9 cellular contexts compared by ENCODE assay signal in the genomic region with DNA sequence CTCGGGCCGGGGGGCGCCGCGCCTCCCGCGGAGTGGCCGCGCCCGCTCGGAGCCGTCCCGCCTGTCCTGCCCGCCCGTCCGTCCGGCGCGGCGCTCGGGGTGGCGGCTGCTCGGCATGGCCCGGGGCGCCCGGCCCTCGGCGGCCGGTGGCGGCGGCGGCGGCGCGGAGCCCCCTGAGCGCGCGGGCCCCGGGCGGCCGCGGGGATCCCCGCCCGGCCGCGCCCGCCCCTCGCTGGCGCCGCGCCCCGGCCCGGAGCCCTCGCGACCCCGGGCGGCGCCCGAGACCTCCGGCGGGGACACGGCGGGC. TPM values are rescaled to one million over a fixed set of nuclear protein-coding genes. Genes with fewer than 3 reads are reported as not detected.
A peak's percentile ranks its signal among the peaks of the same experiment; 100 is the strongest.
DNase-seq lines count a peak whose midpoint lies in the region; ATAC-seq and TF ChIP-seq lines count a peak whose summit lies in the region.
"Had no signal": no experiment of that assay in that cellular context is flagged by ENCODE, and none has a peak within 500 bp of the region (broad histone marks: within the 10 kb centered on the region; RNA-seq: fewer than 3 reads in every experiment).

No MANE protein-coding gene starts in this region.

- no peak overlapping the region for H3K27ac Mint-ChIP-seq in GM23338
- no peak overlapping the region for H3K27ac Mint-ChIP-seq in activated CD4-positive, alpha-beta T cell treated with anti-CD3 and anti-CD28 coated beads, Interleukin-2, amount 10 ng/mL, durations not matched to agents 7 days and 5 days
- no peak overlapping the region for H3K27ac Mint-ChIP-seq in CD8-positive, alpha-beta T cell
- no peak overlapping the region for H3K27ac Mint-ChIP-seq in nephron progenitor cell

- no peak overlapping the region for H3K4me2 ChIP-seq in GM23338

- no peak overlapping the region for H3K27ac ChIP-seq in GM23338 (ENCODE audit: low read depth)
- no peak overlapping the region for H3K27ac ChIP-seq in SK-N-MC
- H3K27ac ChIP-seq in lower lobe of right lung: no peak overlapping the region
- H3K27ac ChIP-seq in CD8-positive, alpha-beta T cell (ENCODE audit: low read depth, low read length): no peak overlapping the region

- H2AFZ ChIP-seq in GM23338: no peak overlapping the region

- H3K9me2 ChIP-seq in GM23338 (ENCODE audit: insufficient read depth): no peaks in the 10 kb centered on the region

- H3K9me3 Mint-ChIP-seq in GM23338: no peaks in the 10 kb centered on the region; the same call in 2 of the 3 replicates
- H3K9me3 Mint-ChIP-seq in activated CD4-positive, alpha-beta T cell treated with anti-CD3 and anti-CD28 coated beads, Interleukin-2, amount 10 ng/mL, durations not matched to agents 7 days and 5 days: no peaks in the 10 kb centered on the region
- no peaks in the 10 kb centered on the region for H3K9me3 Mint-ChIP-seq in CD8-positive, alpha-beta T cell
- no peaks in the 10 kb centered on the region for H3K9me3 Mint-ChIP-seq in nephron progenitor cell
- H3K9me3 Mint-ChIP-seq: central memory CD8-positive, alpha-beta T cell had no signal

- intact Hi-C loops in lower lobe of right lung (cut with DNase I): no loop called here
- intact Hi-C loops in CD8-positive, alpha-beta T cell (cut with DNase I, micrococcal nuclease): loop anchor here (2.0 to 10.0 kb wide), 8 partner anchors 161 to 1381 kb away; a partner anchor contains a TSS

- H3K36me3 Mint-ChIP-seq in GM23338 (ENCODE audit: low read depth): no peaks in the 10 kb centered on the region
- no peaks in the 10 kb centered on the region for H3K36me3 Mint-ChIP-seq in activated CD4-positive, alpha-beta T cell treated with anti-CD3 and anti-CD28 coated beads, Interleukin-2, amount 10 ng/mL, durations not matched to agents 7 days and 5 days (ENCODE audit: low read depth)
- peaks cover 2% of the 10 kb centered on the region for H3K36me3 Mint-ChIP-seq in CD8-positive, alpha-beta T cell
- H3K36me3 Mint-ChIP-seq in nephron progenitor cell (ENCODE audit: low read depth): no peaks in the 10 kb centered on the region

- H3K4me1 Mint-ChIP-seq in GM23338 (peaks cover 36% of the 10 kb centered on the region), nephron progenitor cell (peaks cover 36% of the 10 kb centered on the region)
- peaks cover 10% of the 10 kb centered on the region for H3K4me1 Mint-ChIP-seq in activated CD4-positive, alpha-beta T cell treated with anti-CD3 and anti-CD28 coated beads, Interleukin-2, amount 10 ng/mL, durations not matched to agents 7 days and 5 days
- H3K4me1 Mint-ChIP-seq in CD8-positive, alpha-beta T cell (ENCODE audit: low read depth): peaks cover 15% of the 10 kb centered on the region

- TF ChIP-seq CTCF in GM23338 (conservative IDR thresholded peaks at IDR 0.05; ENCODE audit: low read depth in 2 of 2): no peak
- no peak for TF ChIP-seq CTCF in lower lobe of right lung (IDR thresholded peaks at IDR 0.05)
- no peak for TF ChIP-seq CTCF in CD8-positive, alpha-beta T cell (IDR thresholded peaks at IDR 0.05)
- no peak for TF ChIP-seq CTCF in nephron progenitor cell (IDR thresholded peaks at IDR 0.05)

- peaks cover 14% of the 10 kb centered on the region for H3K27me3 Mint-ChIP-seq in GM23338 (ENCODE audit: insufficient read depth, low read depth, poor library complexity)
- peaks cover 39% of the 10 kb centered on the region for H3K27me3 Mint-ChIP-seq in activated CD4-positive, alpha-beta T cell treated with anti-CD3 and anti-CD28 coated beads, Interleukin-2, amount 10 ng/mL, durations not matched to agents 7 days and 5 days
- H3K27me3 Mint-ChIP-seq in CD8-positive, alpha-beta T cell (ENCODE audit: low read depth): peaks cover 13% of the 10 kb centered on the region
- peaks cover 33% of the 10 kb centered on the region for H3K27me3 Mint-ChIP-seq in nephron progenitor cell (ENCODE audit: low read depth, poor library complexity)

- peak overlapping the region; percentile 42; the same call in 1 of the 2 replicates for H3K4me3 ChIP-seq in GM23338
- peak overlapping the region; percentile 70; the same call in 1 of the 2 replicates for H3K4me3 ChIP-seq in SK-N-MC
- peak overlapping the region; percentile 51 for H3K4me3 ChIP-seq in lower lobe of right lung
- H3K4me3 ChIP-seq in CD8-positive, alpha-beta T cell (ENCODE audit: low read depth, low read length): no peak overlapping the region

- H4K20me1 ChIP-seq in GM23338 (replicated peaks; ENCODE audit: insufficient read depth): peaks cover 16% of the 10 kb centered on the region; the same call in 1 of the 2 replicates

- H3K79me2 ChIP-seq in GM23338 (replicated peaks; ENCODE audit: insufficient read depth): peaks cover 28% of the 10 kb centered on the region

- H3F3A ChIP-seq in GM23338 (replicated peaks; ENCODE audit: low read depth): no peaks in the 10 kb centered on the region

- DNase-seq in COLO668 (lab: John Stamatoyannopoulos, UW; ENCODE audit: unreplicated experiment) (peak; percentile 69), GM23338 (ENCODE audit: low spot score) (no peak), SK-N-MC (ENCODE audit: low read depth, low spot score) (no peak), lower lobe of right lung (no peak), Kasumi-1 (lab: John Stamatoyannopoulos, UW) (no peak), nephron progenitor cell (no peak)
- no peak for DNase-seq in activated CD4-positive, alpha-beta T cell treated with anti-CD3 and anti-CD28 coated beads, Interleukin-2, amount 10 ng/mL, durations not matched to agents 7 days and 5 days
- DNase-seq in CD8-positive, alpha-beta T cell: no peak

- H3K9me3 ChIP-seq in SK-N-MC (ENCODE audit: low read depth, low read length) (no peaks in the 10 kb centered on the region), lower lobe of right lung (no peaks in the 10 kb centered on the region)
- no peaks in the 10 kb centered on the region for H3K9me3 ChIP-seq in CD8-positive, alpha-beta T cell (ENCODE audit: low read length)

- H3K27me3 ChIP-seq in GM23338 (ENCODE audit: insufficient read depth) (peaks cover 28% of the 10 kb centered on the region), lower lobe of right lung (ENCODE audit: low read depth) (peaks cover 7% of the 10 kb centered on the region)
- peaks cover 4% of the 10 kb centered on the region for H3K27me3 ChIP-seq in CD8-positive, alpha-beta T cell (ENCODE audit: insufficient read depth, low read length)

- peaks cover 15% of the 10 kb centered on the region for H3K4me1 ChIP-seq in GM23338 (ENCODE audit: insufficient read depth)
- H3K4me1 ChIP-seq in lower lobe of right lung: peaks cover 12% of the 10 kb centered on the region
- peaks cover 17% of the 10 kb centered on the region for H3K4me1 ChIP-seq in CD8-positive, alpha-beta T cell (ENCODE audit: insufficient read depth, low read length)

- no peak for ATAC-seq in GM23338
- peak in 1 of 2 donors; percentile 5 for ATAC-seq in lower lobe of right lung
- no peak for ATAC-seq in CD8-positive, alpha-beta T cell

- H3K36me3 ChIP-seq in GM23338 (ENCODE audit: insufficient read depth) (no peaks in the 10 kb centered on the region), SK-N-MC (ENCODE audit: insufficient read depth, low read length) (peaks cover 3% of the 10 kb centered on the region; the same call in 1 of the 2 replicates), lower lobe of right lung (no peaks in the 10 kb centered on the region)
- H3K36me3 ChIP-seq in CD8-positive, alpha-beta T cell (ENCODE audit: insufficient read depth, low read length): no peaks in the 10 kb centered on the region

- H3K4me3 Mint-ChIP-seq in GM23338: no peak overlapping the region
- no peak overlapping the region for H3K4me3 Mint-ChIP-seq in activated CD4-positive, alpha-beta T cell treated with anti-CD3 and anti-CD28 coated beads, Interleukin-2, amount 10 ng/mL, durations not matched to agents 7 days and 5 days
- H3K4me3 Mint-ChIP-seq in CD8-positive, alpha-beta T cell: no peak overlapping the region
- H3K4me3 Mint-ChIP-seq in nephron progenitor cell: no peak overlapping the region

- peak overlapping the region; percentile 51 for H3K9ac ChIP-seq in SK-N-MC (ENCODE audit: insufficient read length)

- CTCF ChIA-PET in activated CD4-positive, alpha-beta T cell treated with anti-CD3 and anti-CD28 coated beads, Interleukin-2, amount 10 ng/mL, durations not matched to agents 7 days and 5 days (lab: Charles Lee): interaction anchor here (0.7 to 1.3 kb wide), 4 partner anchors 13 to 408 kb away, joined by 3 to 6 read pairs (median 3); no protein-coding TSS in a partner anchor
- CTCF ChIA-PET in CD8-positive, alpha-beta T cell (lab: Charles Lee): interaction anchor here (1.1 to 3.7 kb wide), 8 partner anchors 9 to 374 kb away, joined by 3 to 18 read pairs (median 3); no protein-coding TSS in a partner anchor

- POLR2A ChIA-PET in activated CD4-positive, alpha-beta T cell treated with anti-CD3 and anti-CD28 coated beads, Interleukin-2, amount 10 ng/mL, durations not matched to agents 7 days and 5 days (lab: Charles Lee): no interaction called here
- POLR2A ChIA-PET in CD8-positive, alpha-beta T cell (lab: Charles Lee): no interaction called here

TF ChIP-seq in GM23338, 12 proteins besides CTCF, POLR2A, EP300 and RAD21 (continues in another document):
- TF ChIP-seq, protein P1, sequence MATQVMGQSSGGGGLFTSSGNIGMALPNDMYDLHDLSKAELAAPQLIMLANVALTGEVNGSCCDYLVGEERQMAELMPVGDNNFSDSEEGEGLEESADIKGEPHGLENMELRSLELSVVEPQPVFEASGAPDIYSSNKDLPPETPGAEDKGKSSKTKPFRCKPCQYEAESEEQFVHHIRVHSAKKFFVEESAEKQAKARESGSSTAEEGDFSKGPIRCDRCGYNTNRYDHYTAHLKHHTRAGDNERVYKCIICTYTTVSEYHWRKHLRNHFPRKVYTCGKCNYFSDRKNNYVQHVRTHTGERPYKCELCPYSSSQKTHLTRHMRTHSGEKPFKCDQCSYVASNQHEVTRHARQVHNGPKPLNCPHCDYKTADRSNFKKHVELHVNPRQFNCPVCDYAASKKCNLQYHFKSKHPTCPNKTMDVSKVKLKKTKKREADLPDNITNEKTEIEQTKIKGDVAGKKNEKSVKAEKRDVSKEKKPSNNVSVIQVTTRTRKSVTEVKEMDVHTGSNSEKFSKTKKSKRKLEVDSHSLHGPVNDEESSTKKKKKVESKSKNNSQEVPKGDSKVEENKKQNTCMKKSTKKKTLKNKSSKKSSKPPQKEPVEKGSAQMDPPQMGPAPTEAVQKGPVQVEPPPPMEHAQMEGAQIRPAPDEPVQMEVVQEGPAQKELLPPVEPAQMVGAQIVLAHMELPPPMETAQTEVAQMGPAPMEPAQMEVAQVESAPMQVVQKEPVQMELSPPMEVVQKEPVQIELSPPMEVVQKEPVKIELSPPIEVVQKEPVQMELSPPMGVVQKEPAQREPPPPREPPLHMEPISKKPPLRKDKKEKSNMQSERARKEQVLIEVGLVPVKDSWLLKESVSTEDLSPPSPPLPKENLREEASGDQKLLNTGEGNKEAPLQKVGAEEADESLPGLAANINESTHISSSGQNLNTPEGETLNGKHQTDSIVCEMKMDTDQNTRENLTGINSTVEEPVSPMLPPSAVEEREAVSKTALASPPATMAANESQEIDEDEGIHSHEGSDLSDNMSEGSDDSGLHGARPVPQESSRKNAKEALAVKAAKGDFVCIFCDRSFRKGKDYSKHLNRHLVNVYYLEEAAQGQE (IDR thresholded peaks at IDR 0.05; ENCODE audit: unreplicated experiment): no peak

RNA-seq across cellular contexts. Expression of a gene that starts 0.4 kb away (rescaled TPM):
- 5.1 and 10.0 TPM in 2 replicates for total RNA-seq in GM23338 (2014; rRNA removed; shearing (Covaris generic))
- 2.1 and 2.2 TPM in 2 replicates for polyA plus RNA-seq in GM23338 (2016; fragmentation: Nextera tagmentation; extraction: Ambion mirVana)
- total RNA-seq in lower lobe of right lung: 10.0 TPM
- under 1 TPM; 0.10 to 0.17 TPM for total RNA-seq in activated CD4-positive, alpha-beta T cell treated with anti-CD3 and anti-CD28 coated beads, Interleukin-2, amount 10 ng/mL, durations not matched to agents 7 days and 5 days
- total RNA-seq in CD8-positive, alpha-beta T cell: under 1 TPM; 0.24 to 0.36 TPM
